ENCODE assay signal across 12 cellular contexts in genomic region chr9:36802171-36802920, GRCh38.
DNase-seq lines count a peak whose midpoint lies in the region; ATAC-seq and TF ChIP-seq lines count a peak whose summit lies in the region.
"Had no signal": no experiment of that assay in that cellular context is flagged by ENCODE, and none has a peak within 500 bp of the region (broad histone marks: within the 10 kb centered on the region; RNA-seq: fewer than 3 reads in every experiment).

No MANE protein-coding gene starts in this region.

- peak overlapping the region; percentile 29 for H3K4me2 ChIP-seq in hepatocyte

- peaks cover 12% of the 10 kb centered on the region for H3K9me3 Mint-ChIP-seq in WTC11
- H3K9me3 Mint-ChIP-seq: dendritic cell treated with granulocyte-macrophage colony-stimulating factor and Interleukin-4, amounts not matched to agents 40 ng/mL and 50 ng/mL, for 4 days had no signal

- POLR2A ChIA-PET in WTC11 (lab: Charles Lee), result no interaction called here

- DNase-seq in NCI-H146 (lab: John Stamatoyannopoulos, UW) (peak; percentile 45), NCI-H146 treated with DMSO at 0.1 percent for 48 hours (lab: John Stamatoyannopoulos, UW; ENCODE audit: unreplicated experiment) (no peak), WTC11 (ENCODE audit: low spot score) (no peak), hepatocyte (ENCODE audit: low spot score) (no peak), substantia nigra (lab: John Stamatoyannopoulos, UW) (peak in 35 of 49 donors; percentile 9 to 75 (median 36)), NCI-H774 (lab: John Stamatoyannopoulos, UW) (no peak), GM03348 (ENCODE audit: low spot score) (no peak)
- DNase-seq: NCI-H2029; stimulated activated CD8-positive, alpha-beta memory T cell treated with anti-CD3 and anti-CD28 coated beads, Interleukin-4, amount 100 ng/mL, for 48 hours; SW 1271 had no signal

- peaks cover 14% of the 10 kb centered on the region for H3K27me3 ChIP-seq in hepatocyte

- CTCF ChIA-PET in WTC11 (lab: Charles Lee), result interaction anchor here (0.9 to 1.5 kb wide), 3 partner anchors 8 to 53 kb away, joined by 3 to 4 read pairs (median 3); no protein-coding TSS in a partner anchor

- H3K36me3 ChIP-seq in hepatocyte (replicated peaks; ENCODE audit: insufficient read depth, low read depth), result no peaks in the 10 kb centered on the region

- no peak overlapping the region for H3K27ac Mint-ChIP-seq in WTC11
- H3K27ac Mint-ChIP-seq: dendritic cell treated with granulocyte-macrophage colony-stimulating factor and Interleukin-4, amounts not matched to agents 40 ng/mL and 50 ng/mL, for 4 days had no signal

- H3K9me3 ChIP-seq in hepatocyte (ENCODE audit: low read depth), result no peaks in the 10 kb centered on the region

- no peaks in the 10 kb centered on the region for H3K4me1 ChIP-seq in hepatocyte (ENCODE audit: insufficient read depth)

- no peak overlapping the region for H3K4me3 ChIP-seq in hepatocyte

- no peaks in the 10 kb centered on the region for H4K20me1 ChIP-seq in hepatocyte (ENCODE audit: insufficient read depth, poor library complexity, severe bottlenecking)

- H3K4me3 Mint-ChIP-seq in WTC11, result no peak overlapping the region
- H3K4me3 Mint-ChIP-seq: dendritic cell treated with granulocyte-macrophage colony-stimulating factor and Interleukin-4, amounts not matched to agents 40 ng/mL and 50 ng/mL, for 4 days had no signal

- no peak overlapping the region for H2AFZ ChIP-seq in hepatocyte

- H3K27ac ChIP-seq in hepatocyte (no peak overlapping the region), substantia nigra (ENCODE audit: low read depth, low read length, poor library complexity, severe bottlenecking) (peak overlapping the region; percentile 89)

- ATAC-seq in WTC11 (peak; percentile 23; the same call in 1 of the 2 replicates), HG03469 (IDR thresholded peaks at IDR 0.05; ENCODE audit: unreplicated experiment) (no peak)

- no peaks in the 10 kb centered on the region for H3K9me2 ChIP-seq in hepatocyte (replicated peaks; ENCODE audit: insufficient read depth)

- no peaks in the 10 kb centered on the region for H3K79me2 ChIP-seq in hepatocyte

- H3K36me3 Mint-ChIP-seq in WTC11, result peaks cover 4% of the 10 kb centered on the region; the same call in 1 of the 2 replicates

- TF ChIP-seq CTCF in WTC11 (IDR thresholded peaks at IDR 0.05) (no peak), hepatocyte (IDR thresholded peaks at IDR 0.05; ENCODE audit: poor library complexity) (no peak)

- WGBS in hepatocyte (ENCODE audit: low lambda C conversion rate, missing lambda C conversion rate), result 57% methylated on average over 16 of the region's 16 CpGs

- H3K4me1 Mint-ChIP-seq in WTC11, result peaks cover 28% of the 10 kb centered on the region

- H3K27me3 Mint-ChIP-seq in WTC11 (ENCODE audit: low read depth), result no peaks in the 10 kb centered on the region; the same call in none of the 2 replicates
- H3K27me3 Mint-ChIP-seq: dendritic cell treated with granulocyte-macrophage colony-stimulating factor and Interleukin-4, amounts not matched to agents 40 ng/mL and 50 ng/mL, for 4 days had no signal

TF ChIP-seq in WTC11, 78 proteins besides CTCF, POLR2A, EP300 and RAD21 (continues in another document):
- TF ChIP-seq SP1 (CRISPR knock-in tag; conservative IDR thresholded peaks at IDR 0.05) (no peak), SMAD4 (CRISPR knock-in tag; IDR thresholded peaks at IDR 0.05) (no peak), ATF1 (CRISPR knock-in tag; IDR thresholded peaks at IDR 0.05) (no peak), PRRX2 (CRISPR knock-in tag; IDR thresholded peaks at IDR 0.05) (no peak), ATF2 (CRISPR knock-in tag; IDR thresholded peaks at IDR 0.05; ENCODE audit: borderline replicate concordance, low read depth) (no peak), USF1 (CRISPR knock-in tag; IDR thresholded peaks at IDR 0.05) (no peak), NR1H2 (CRISPR knock-in tag; IDR thresholded peaks at IDR 0.05) (no peak), TP53 (CRISPR knock-in tag; IDR thresholded peaks at IDR 0.05) (no peak), FOXK1 (CRISPR knock-in tag; IDR thresholded peaks at IDR 0.05) (no peak)
- TF ChIP-seq, protein P1, sequence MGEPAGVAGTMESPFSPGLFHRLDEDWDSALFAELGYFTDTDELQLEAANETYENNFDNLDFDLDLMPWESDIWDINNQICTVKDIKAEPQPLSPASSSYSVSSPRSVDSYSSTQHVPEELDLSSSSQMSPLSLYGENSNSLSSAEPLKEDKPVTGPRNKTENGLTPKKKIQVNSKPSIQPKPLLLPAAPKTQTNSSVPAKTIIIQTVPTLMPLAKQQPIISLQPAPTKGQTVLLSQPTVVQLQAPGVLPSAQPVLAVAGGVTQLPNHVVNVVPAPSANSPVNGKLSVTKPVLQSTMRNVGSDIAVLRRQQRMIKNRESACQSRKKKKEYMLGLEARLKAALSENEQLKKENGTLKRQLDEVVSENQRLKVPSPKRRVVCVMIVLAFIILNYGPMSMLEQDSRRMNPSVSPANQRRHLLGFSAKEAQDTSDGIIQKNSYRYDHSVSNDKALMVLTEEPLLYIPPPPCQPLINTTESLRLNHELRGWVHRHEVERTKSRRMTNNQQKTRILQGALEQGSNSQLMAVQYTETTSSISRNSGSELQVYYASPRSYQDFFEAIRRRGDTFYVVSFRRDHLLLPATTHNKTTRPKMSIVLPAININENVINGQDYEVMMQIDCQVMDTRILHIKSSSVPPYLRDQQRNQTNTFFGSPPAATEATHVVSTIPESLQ (CRISPR knock-in tag; IDR thresholded peaks at IDR 0.05), result no peak
- TF ChIP-seq, protein P2, sequence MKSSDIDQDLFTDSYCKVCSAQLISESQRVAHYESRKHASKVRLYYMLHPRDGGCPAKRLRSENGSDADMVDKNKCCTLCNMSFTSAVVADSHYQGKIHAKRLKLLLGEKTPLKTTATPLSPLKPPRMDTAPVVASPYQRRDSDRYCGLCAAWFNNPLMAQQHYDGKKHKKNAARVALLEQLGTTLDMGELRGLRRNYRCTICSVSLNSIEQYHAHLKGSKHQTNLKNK (CRISPR knock-in tag; IDR thresholded peaks at IDR 0.05), result no peak
- TF ChIP-seq, protein P3, sequence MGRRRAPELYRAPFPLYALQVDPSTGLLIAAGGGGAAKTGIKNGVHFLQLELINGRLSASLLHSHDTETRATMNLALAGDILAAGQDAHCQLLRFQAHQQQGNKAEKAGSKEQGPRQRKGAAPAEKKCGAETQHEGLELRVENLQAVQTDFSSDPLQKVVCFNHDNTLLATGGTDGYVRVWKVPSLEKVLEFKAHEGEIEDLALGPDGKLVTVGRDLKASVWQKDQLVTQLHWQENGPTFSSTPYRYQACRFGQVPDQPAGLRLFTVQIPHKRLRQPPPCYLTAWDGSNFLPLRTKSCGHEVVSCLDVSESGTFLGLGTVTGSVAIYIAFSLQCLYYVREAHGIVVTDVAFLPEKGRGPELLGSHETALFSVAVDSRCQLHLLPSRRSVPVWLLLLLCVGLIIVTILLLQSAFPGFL (CRISPR knock-in tag; IDR thresholded peaks at IDR 0.05; ENCODE audit: borderline replicate concordance), result no peak
- TF ChIP-seq, protein P4, sequence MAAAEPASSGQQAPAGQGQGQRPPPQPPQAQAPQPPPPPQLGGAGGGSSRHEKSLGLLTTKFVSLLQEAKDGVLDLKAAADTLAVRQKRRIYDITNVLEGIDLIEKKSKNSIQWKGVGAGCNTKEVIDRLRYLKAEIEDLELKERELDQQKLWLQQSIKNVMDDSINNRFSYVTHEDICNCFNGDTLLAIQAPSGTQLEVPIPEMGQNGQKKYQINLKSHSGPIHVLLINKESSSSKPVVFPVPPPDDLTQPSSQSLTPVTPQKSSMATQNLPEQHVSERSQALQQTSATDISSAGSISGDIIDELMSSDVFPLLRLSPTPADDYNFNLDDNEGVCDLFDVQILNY (CRISPR knock-in tag; IDR thresholded peaks at IDR 0.05), result no peak
- TF ChIP-seq, protein P5, sequence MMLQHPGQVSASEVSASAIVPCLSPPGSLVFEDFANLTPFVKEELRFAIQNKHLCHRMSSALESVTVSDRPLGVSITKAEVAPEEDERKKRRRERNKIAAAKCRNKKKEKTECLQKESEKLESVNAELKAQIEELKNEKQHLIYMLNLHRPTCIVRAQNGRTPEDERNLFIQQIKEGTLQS (CRISPR knock-in tag; conservative IDR thresholded peaks at IDR 0.05), result no peak

Comparison
In these comparisons a context has a peak if more than half of its experiments do, and no peak if none do; other contexts are left out.
1. DNase-seq: peak in NCI-H146 (single experiment) and substantia nigra (35 of 49); none in NCI-H146 treated with DMSO at 0.1 percent for 48 hours (single experiment), WTC11 (single experiment), hepatocyte (single experiment), NCI-H774 (single experiment) and GM03348 (single experiment).